In genomic region chr7:137999496-138000080, GRCh38 we compare ENCODE assay signal across 8 cellular contexts. TPM values are rescaled to one million over a fixed set of nuclear protein-coding genes. Genes with fewer than 3 reads are reported as not detected.
DNase-seq lines count a peak whose midpoint lies in the region; ATAC-seq and TF ChIP-seq lines count a peak whose summit lies in the region.

No MANE protein-coding gene starts in this region.

- H3K4me3 ChIP-seq in CD8-positive, alpha-beta T cell (ENCODE audit: low read depth, low read length), result no peak overlapping the region
- H3K4me3 ChIP-seq in NT2/D1 (ENCODE audit: insufficient read length, low read depth), result peak overlapping the region; percentile 87
- peak overlapping the region; percentile 95 for H3K4me3 ChIP-seq in endodermal cell (ENCODE audit: low read length)
- peak overlapping the region; percentile 97 for H3K4me3 ChIP-seq in osteoblast (ENCODE audit: insufficient read depth, low read length)

- ATAC-seq in CD8-positive, alpha-beta T cell, result no peak

- no peaks in the 10 kb centered on the region for H3K27me3 Mint-ChIP-seq in CD8-positive, alpha-beta T cell (ENCODE audit: low read depth)
- no peaks in the 10 kb centered on the region for H3K27me3 Mint-ChIP-seq in endodermal cell (ENCODE audit: insufficient read depth)

- DNase-seq in CD8-positive, alpha-beta T cell, result no peak
- DNase-seq in NT2/D1 (ENCODE audit: low read depth, low spot score) (no peak), endodermal cell (no peak), osteoblast (ENCODE audit: insufficient read length, low spot score, missing footprints) (no peak), NCI-H1694 (lab: John Stamatoyannopoulos, UW) (no peak), OCI-M2 (lab: John Stamatoyannopoulos, UW; ENCODE audit: unreplicated experiment) (no peak), 8988T (no peak), SW 1271 (lab: John Stamatoyannopoulos, UW) (no peak)

- H3K27ac ChIP-seq in CD8-positive, alpha-beta T cell (ENCODE audit: low read depth, low read length), result no peak overlapping the region
- peak overlapping the region; percentile 96 for H3K27ac ChIP-seq in endodermal cell (ENCODE audit: low read depth, low read length)
- peak overlapping the region; percentile 99 for H3K27ac ChIP-seq in osteoblast (ENCODE audit: low read depth, low read length)

- peak overlapping the region; percentile 46 for H3K9ac ChIP-seq in NT2/D1 (ENCODE audit: insufficient read length, low read depth)
- H3K9ac ChIP-seq in endodermal cell (ENCODE audit: extremely low read depth, low read length, poor library complexity, severe bottlenecking), result peak overlapping the region; percentile 88

- 54 to 80% methylated on average over 2 to 4 of the region's 4 CpGs for WGBS in endodermal cell (ENCODE audit: insufficient coverage in 1 of 2, insufficient read length in 1 of 2), 2 experiments

- intact Hi-C loops in CD8-positive, alpha-beta T cell (cut with DNase I, micrococcal nuclease), result loop anchor here (2.0 to 10.0 kb wide), 7 partner anchors 461 to 1355 kb away; partner anchors contain the start of genes LUC7L2 (in 1 of the 2), TRIM24 (in 1 of the 2) and UBN2 (in 1 of the 2)

- TF ChIP-seq CTCF in CD8-positive, alpha-beta T cell (IDR thresholded peaks at IDR 0.05), result no peak
- TF ChIP-seq CTCF in endodermal cell (conservative IDR thresholded peaks at IDR 0.05) (no peak), osteoblast (IDR thresholded peaks at IDR 0.05; ENCODE audit: extremely low read depth, low read depth, low read length) (no peak)

- no peaks in the 10 kb centered on the region for H3K27me3 ChIP-seq in CD8-positive, alpha-beta T cell (ENCODE audit: insufficient read depth, low read length)
- H3K27me3 ChIP-seq in NT2/D1 (ENCODE audit: insufficient read depth, insufficient read length), result no peaks in the 10 kb centered on the region
- no peaks in the 10 kb centered on the region for H3K27me3 ChIP-seq in endodermal cell (ENCODE audit: control insufficient read depth, insufficient read depth, low read length, poor library complexity, severe bottlenecking)
- H3K27me3 ChIP-seq in osteoblast (ENCODE audit: insufficient read depth, low read length), result no peaks in the 10 kb centered on the region

- CTCF ChIA-PET in CD8-positive, alpha-beta T cell (lab: Charles Lee), result interaction anchor here (1.3 to 10.7 kb wide), 3 partner anchors 9 to 95 kb away, joined by 3 to 342 read pairs (median 18); no protein-coding TSS in a partner anchor

- peaks cover 45% of the 10 kb centered on the region for H3K4me1 Mint-ChIP-seq in CD8-positive, alpha-beta T cell (ENCODE audit: low read depth)
- H3K4me1 Mint-ChIP-seq in endodermal cell, result peaks cover 21% of the 10 kb centered on the region

- no peaks in the 10 kb centered on the region for H3K36me3 ChIP-seq in CD8-positive, alpha-beta T cell (ENCODE audit: insufficient read depth, low read length)
- H3K36me3 ChIP-seq in NT2/D1 (ENCODE audit: insufficient read depth, insufficient read length, low read length), result peaks cover 13% of the 10 kb centered on the region
- peaks cover 16% of the 10 kb centered on the region for H3K36me3 ChIP-seq in endodermal cell (ENCODE audit: control insufficient read depth, insufficient read depth, low read length)
- H3K36me3 ChIP-seq in osteoblast (ENCODE audit: insufficient read depth, low read length), result peaks cover 7% of the 10 kb centered on the region

- POLR2A ChIA-PET in CD8-positive, alpha-beta T cell (lab: Charles Lee), result interaction anchor here (1.3 kb wide), 1 partner anchor 96 kb away, joined by 3 read pairs; no protein-coding TSS in a partner anchor

- no peak overlapping the region for H3K27ac Mint-ChIP-seq in CD8-positive, alpha-beta T cell
- peak overlapping the region; percentile 87 for H3K27ac Mint-ChIP-seq in endodermal cell

- peaks cover 3% of the 10 kb centered on the region for H4K20me1 ChIP-seq in osteoblast (ENCODE audit: insufficient read depth, low read length)

- peaks cover 72% of the 10 kb centered on the region for H3K79me2 ChIP-seq in osteoblast (ENCODE audit: insufficient read depth, low read length)

- no peak overlapping the region for H2AFZ ChIP-seq in osteoblast (ENCODE audit: low read length)

- peak overlapping the region; percentile 90 for H3K4me3 Mint-ChIP-seq in CD8-positive, alpha-beta T cell
- H3K4me3 Mint-ChIP-seq in endodermal cell, result peak overlapping the region; percentile 97

- H3K4me1 ChIP-seq in CD8-positive, alpha-beta T cell (ENCODE audit: insufficient read depth, low read length), result peaks cover 11% of the 10 kb centered on the region
- no peaks in the 10 kb centered on the region for H3K4me1 ChIP-seq in NT2/D1 (ENCODE audit: insufficient read depth, insufficient read length)
- H3K4me1 ChIP-seq in endodermal cell (ENCODE audit: control insufficient read depth, insufficient read depth, low read length), result no peaks in the 10 kb centered on the region
- H3K4me1 ChIP-seq in osteoblast (ENCODE audit: insufficient read depth, low read length), result peaks cover 44% of the 10 kb centered on the region

- H3K9me3 ChIP-seq in CD8-positive, alpha-beta T cell (ENCODE audit: low read length), result no peaks in the 10 kb centered on the region
- H3K9me3 ChIP-seq in NT2/D1 (ENCODE audit: insufficient read depth, low read length) (no peaks in the 10 kb centered on the region), endodermal cell (ENCODE audit: control insufficient read depth, low read length) (no peaks in the 10 kb centered on the region), osteoblast (ENCODE audit: low read depth, low read length) (no peaks in the 10 kb centered on the region)

- no peaks in the 10 kb centered on the region for H3K9me3 Mint-ChIP-seq in CD8-positive, alpha-beta T cell
- no peaks in the 10 kb centered on the region for H3K9me3 Mint-ChIP-seq in endodermal cell

- peak overlapping the region; percentile 96 for H3K4me2 ChIP-seq in osteoblast (ENCODE audit: insufficient read depth, low read length)

- peaks cover 9% of the 10 kb centered on the region for H3K36me3 Mint-ChIP-seq in CD8-positive, alpha-beta T cell
- peaks cover 25% of the 10 kb centered on the region for H3K36me3 Mint-ChIP-seq in endodermal cell (ENCODE audit: low read depth)

RNA-seq across cellular contexts. Expression of gene CREB3L2, which starts 2.3 kb away (rescaled TPM):
- 10 to 100 TPM; 11.9 to 12.6 TPM for total RNA-seq in CD8-positive, alpha-beta T cell
- total RNA-seq in endodermal cell (10 to 100 TPM; 48.2 to 80.2 TPM), osteoblast (26.5 and 28.6 TPM in 2 replicates)
- polyA plus RNA-seq in endodermal cell (2013, experiment 1 of 2), result 28.1 TPM
- 28.2 TPM for polyA plus RNA-seq in endodermal cell (2013, experiment 2 of 2)
